ENCODE assay signal across 2 cellular contexts in the genomic region with DNA sequence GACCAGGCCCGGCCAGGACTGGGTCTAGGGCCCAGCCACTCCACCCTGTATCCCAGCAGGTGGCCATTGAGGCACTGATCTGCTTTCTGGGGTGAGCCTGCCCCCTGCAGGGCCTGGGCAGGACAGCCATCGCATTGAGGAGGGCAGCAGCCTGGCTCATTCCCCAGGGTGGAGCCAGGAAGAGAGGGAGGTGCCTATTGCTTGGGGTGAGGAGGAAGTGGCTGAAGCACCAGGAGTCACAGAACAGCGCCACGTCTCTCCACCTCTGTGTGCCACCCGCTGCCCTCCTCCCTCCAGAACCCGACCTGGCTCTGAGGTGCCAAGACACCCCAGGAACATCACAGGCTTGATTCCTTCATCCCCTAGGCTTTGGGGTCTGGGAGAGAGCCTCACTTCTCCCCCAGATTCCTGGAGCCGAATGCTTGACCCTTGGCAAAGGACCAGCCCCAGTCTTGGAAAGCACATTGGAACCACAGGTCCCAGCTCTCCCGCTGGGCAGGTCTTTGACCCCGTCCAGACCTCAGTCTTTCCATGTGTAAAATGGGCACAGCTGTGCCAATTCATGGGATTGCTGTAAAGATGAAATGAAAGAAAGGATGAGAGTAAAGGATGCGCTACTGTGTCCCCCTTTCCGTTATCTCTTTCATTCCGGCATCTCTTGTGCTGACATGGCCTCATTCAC.
TF ChIP-seq lines count a peak whose summit lies in the region.

No MANE protein-coding gene starts in this region.

TF ChIP-seq in A549, 52 proteins besides CTCF, POLR2A, EP300 and RAD21:
- TF ChIP-seq MAFK (IDR thresholded peaks at IDR 0.05; ENCODE audit: partially characterized antibody) (no peak), ZNF302 (CRISPR knock-in tag; IDR thresholded peaks at IDR 0.05) (0 out of 2 replicates have a peak, but pooled peaks have one; percentile 8), RNF2 (IDR thresholded peaks at IDR 0.05; ENCODE audit: borderline replicate concordance, low read depth) (no peak), HOXA7 (CRISPR knock-in tag; IDR thresholded peaks at IDR 0.05) (no peak), ZFP36 (IDR thresholded peaks at IDR 0.05; ENCODE audit: borderline replicate concordance, partially characterized antibody) (no peak), MAZ (IDR thresholded peaks at IDR 0.05; ENCODE audit: borderline replicate concordance, low read depth, low read length) (no peak), EHMT2 (IDR thresholded peaks at IDR 0.05; ENCODE audit: low read depth) (no peak), SMC3 (IDR thresholded peaks at IDR 0.05) (peak; percentile 86), ESRRA (IDR thresholded peaks at IDR 0.05; ENCODE audit: borderline replicate concordance, low read length) (no peak), KDM1A (IDR thresholded peaks at IDR 0.05; ENCODE audit: low read depth) (peak; percentile 98), HOXB5 (CRISPR knock-in tag; IDR thresholded peaks at IDR 0.05) (0 out of 2 replicates have a peak, but pooled peaks have one; percentile 7), CHD4 (IDR thresholded peaks at IDR 0.05; ENCODE audit: borderline replicate concordance) (peak; percentile 99), HDAC2 (IDR thresholded peaks at IDR 0.05) (peak; percentile 97), NR3C1 (IDR thresholded peaks at IDR 0.05) (no peak)
- TF ChIP-seq, protein P1, sequence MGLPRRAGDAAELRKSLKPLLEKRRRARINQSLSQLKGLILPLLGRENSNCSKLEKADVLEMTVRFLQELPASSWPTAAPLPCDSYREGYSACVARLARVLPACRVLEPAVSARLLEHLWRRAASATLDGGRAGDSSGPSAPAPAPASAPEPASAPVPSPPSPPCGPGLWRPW (IDR thresholded peaks at IDR 0.05): no peak

TF ChIP-seq in GM12891, 5 proteins besides CTCF, POLR2A, EP300 and RAD21:
- TF ChIP-seq POLR2AphosphoS5 (IDR thresholded peaks at IDR 0.05; ENCODE audit: low read depth, low read length) (no peak), SPI1 (IDR thresholded peaks at IDR 0.05; ENCODE audit: low read depth, low read length) (no peak), PAX5 (IDR thresholded peaks at IDR 0.05; ENCODE audit: insufficient read depth, low read length, severe bottlenecking) (no peak), TAF1 (IDR thresholded peaks at IDR 0.05; ENCODE audit: low read depth, low read length) (no peak), POU2F2 (IDR thresholded peaks at IDR 0.05; ENCODE audit: low read depth, low read length) (no peak)
